In the genomic region with DNA sequence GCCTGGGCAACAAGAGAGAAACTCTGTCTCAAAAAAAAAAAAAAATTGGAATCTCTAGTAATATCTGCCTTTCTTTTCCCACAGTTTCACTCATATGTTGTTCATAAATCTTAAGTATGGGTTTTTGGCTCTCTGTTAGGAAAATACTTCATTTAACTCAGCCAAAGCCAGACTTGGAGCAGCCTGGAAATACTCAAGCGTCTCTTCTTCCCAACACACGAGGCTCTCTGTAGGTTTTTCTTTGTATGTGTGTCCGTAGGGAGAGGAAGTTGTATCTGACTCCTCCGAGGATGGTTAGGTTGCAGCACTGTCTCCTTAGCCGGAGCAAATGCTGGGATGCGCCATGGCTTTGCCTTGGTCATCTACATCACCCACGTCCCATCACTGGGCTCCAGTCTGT, we compare ENCODE assay signal across 18 cellular contexts. TPM values are rescaled to one million over a fixed set of nuclear protein-coding genes. Genes with fewer than 3 reads are reported as not detected.
"Had no signal": no experiment of that assay in that cellular context is flagged by ENCODE, and none has a peak within 500 bp of the region (broad histone marks: within the 10 kb centered on the region; RNA-seq: fewer than 3 reads in every experiment).

No MANE protein-coding gene starts in this region.

RNA-seq across cellular contexts. Expression of a gene that starts 25.5 kb away (rescaled TPM):
- total RNA-seq: naive thymus-derived CD4-positive, alpha-beta T cell; natural killer cell; neural crest cell; omental fat pad; osteocyte; pancreas; posterior vena cava; pulmonary artery endothelial cell; right atrium auricular region; sciatic nerve; smooth muscle cell; spleen; suprapubic skin; thyroid gland; tibial nerve; upper lobe of left lung; ureter; uterus had no signal
